In genomic region chr5:150508021-150508640, GRCh38 we compare ENCODE assay signal across 12 cellular contexts. TPM values are rescaled to one million over a fixed set of nuclear protein-coding genes. Genes with fewer than 3 reads are reported as not detected.
DNase-seq lines count a peak whose midpoint lies in the region; ATAC-seq, FAIRE-seq and TF ChIP-seq lines count a peak whose summit lies in the region.
"Had no signal": no experiment of that assay in that cellular context is flagged by ENCODE, and none has a peak within 500 bp of the region (broad histone marks: within the 10 kb centered on the region; RNA-seq: fewer than 3 reads in every experiment).

Gene NDST1, plus strand, starts transcription at chr5:150508131. Its CDS starts 13,124 bp downstream, at chr5:150521255.

- H3K27ac ChIP-seq in A673 (ENCODE audit: low read depth, low read length, poor library complexity, severe bottlenecking) = no peak within 1 kb of the TSS
- peak within 1 kb of the TSS; percentile 86 to 91 for H3K27ac ChIP-seq in ascending aorta
- peak within 1 kb of the TSS; percentile 35 to 44 for H3K27ac ChIP-seq in ovary

- TF ChIP-seq POLR2A in ovary (IDR thresholded peaks at IDR 0.05) (no peak), GM12891 (IDR thresholded peaks at IDR 0.05; ENCODE audit: low read depth, low read length) (no peak)

- H3K27me3 ChIP-seq in A673 (replicated peaks; ENCODE audit: insufficient read depth, low read depth, low read length, poor library complexity) (no peaks in the 10 kb centered on the region), ascending aorta (no peaks in the 10 kb centered on the region), ovary (no peaks in the 10 kb centered on the region)

- no peaks in the 10 kb centered on the region for H3K27me3 Mint-ChIP-seq in stimulated activated memory B cell treated with anti-CD40 and anti-IgM and Interleukin-4, amounts not matched to agents 10 μg/mL and 1 μg/mL and 100 μg/mL, for 72 hours

- CTCF ChIA-PET in A673 (lab: Charles Lee) = interaction anchor here (0.6 kb wide), 1 partner anchor 21 kb away, joined by 5 read pairs; no protein-coding TSS in a partner anchor

- H3K4me3 Mint-ChIP-seq in stimulated activated memory B cell treated with anti-CD40 and anti-IgM and Interleukin-4, amounts not matched to agents 10 μg/mL and 1 μg/mL and 100 μg/mL, for 72 hours = no peak within 1 kb of the TSS
- H3K4me3 Mint-ChIP-seq: activated naive CD8-positive, alpha-beta T cell treated with anti-CD3 and anti-CD28 coated beads, Interleukin-2, amount 10 ng/mL, durations not matched to agents 7 days and 5 days had no signal

- WGBS in ovary, 3 donors = 77 to 80% (median 79%) methylated on average over 11 of the region's 11 CpGs

- no peak for TF ChIP-seq CTCF in A673 (conservative IDR thresholded peaks at IDR 0.05; ENCODE audit: low read depth, low read length)
- TF ChIP-seq CTCF in ascending aorta (IDR thresholded peaks at IDR 0.05) = no peak
- TF ChIP-seq CTCF in ovary (IDR thresholded peaks at IDR 0.05) = no peak

- no peak within 1 kb of the TSS for H3K27ac Mint-ChIP-seq in stimulated activated memory B cell treated with anti-CD40 and anti-IgM and Interleukin-4, amounts not matched to agents 10 μg/mL and 1 μg/mL and 100 μg/mL, for 72 hours
- H3K27ac Mint-ChIP-seq: activated naive CD8-positive, alpha-beta T cell treated with anti-CD3 and anti-CD28 coated beads, Interleukin-2, amount 10 ng/mL, durations not matched to agents 7 days and 5 days had no signal

- H3K4me3 ChIP-seq in A673 (ENCODE audit: low read depth, low read length, poor library complexity, severe bottlenecking) = no peak within 1 kb of the TSS
- H3K4me3 ChIP-seq in ascending aorta = peak within 1 kb of the TSS in 1 of 2 donors; percentile 12
- H3K4me3 ChIP-seq in ovary = no peak within 1 kb of the TSS

- ATAC-seq in left cardiac atrium (peak in 1 of 2 donors; percentile 6), HG02981 (IDR thresholded peaks at IDR 0.05; ENCODE audit: unreplicated experiment) (no peak)
- ATAC-seq in stimulated activated memory B cell treated with anti-CD40 and anti-IgM and Interleukin-4, amounts not matched to agents 10 μg/mL and 1 μg/mL and 100 μg/mL, for 72 hours = no peak

- no peaks in the 10 kb centered on the region for H3K9me3 ChIP-seq in A673 (ENCODE audit: low read depth, low read length, poor library complexity, severe bottlenecking)
- H3K9me3 ChIP-seq in ascending aorta = no peaks in the 10 kb centered on the region
- H3K9me3 ChIP-seq in ovary = no peaks in the 10 kb centered on the region

- H3K9me3 Mint-ChIP-seq in stimulated activated memory B cell treated with anti-CD40 and anti-IgM and Interleukin-4, amounts not matched to agents 10 μg/mL and 1 μg/mL and 100 μg/mL, for 72 hours = no peaks in the 10 kb centered on the region
- H3K9me3 Mint-ChIP-seq: activated naive CD8-positive, alpha-beta T cell treated with anti-CD3 and anti-CD28 coated beads, Interleukin-2, amount 10 ng/mL, durations not matched to agents 7 days and 5 days had no signal

- peaks cover 15% of the 10 kb centered on the region for H3K4me1 Mint-ChIP-seq in stimulated activated memory B cell treated with anti-CD40 and anti-IgM and Interleukin-4, amounts not matched to agents 10 μg/mL and 1 μg/mL and 100 μg/mL, for 72 hours
- H3K4me1 Mint-ChIP-seq: activated naive CD8-positive, alpha-beta T cell treated with anti-CD3 and anti-CD28 coated beads, Interleukin-2, amount 10 ng/mL, durations not matched to agents 7 days and 5 days had no signal

- H3K36me3 ChIP-seq in A673 (ENCODE audit: insufficient read depth, low read length, poor library complexity, severe bottlenecking) = no peaks in the 10 kb centered on the region
- H3K36me3 ChIP-seq in ascending aorta = no peaks in the 10 kb centered on the region
- H3K36me3 ChIP-seq in ovary = no peaks in the 10 kb centered on the region

- no TSS peak for BruUV-seq in A673 (replicated peaks; lab: Mats Ljungman, UMichigan)

- intact Hi-C loops in A673 (cut with micrococcal nuclease; ENCODE audit: unreplicated experiment) (no loop called here), ascending aorta (cut with DNase I) (no loop called here), left cardiac atrium (cut with DNase I) (no loop called here), ovary (cut with DNase I) (no loop called here)

- no peak for TF ChIP-seq EP300 in ovary (IDR thresholded peaks at IDR 0.05)

- no peak for FAIRE-seq in GM12891 (lab: Jason Lieb, UNC)
- FAIRE-seq: islet of Langerhans had no signal

- POLR2A ChIA-PET in A673 (lab: Charles Lee; ENCODE audit: low non-redundant PET) = no interaction called here

- H3K4me1 ChIP-seq in A673 (ENCODE audit: insufficient read depth, low read length, poor library complexity, severe bottlenecking) = peaks cover 26% of the 10 kb centered on the region
- H3K4me1 ChIP-seq in ascending aorta = peaks cover 18 to 94% of the 10 kb centered on the region in 2 donors
- peaks cover 56% of the 10 kb centered on the region for H3K4me1 ChIP-seq in ovary (ENCODE audit: insufficient read depth)

- H3K36me3 Mint-ChIP-seq in stimulated activated memory B cell treated with anti-CD40 and anti-IgM and Interleukin-4, amounts not matched to agents 10 μg/mL and 1 μg/mL and 100 μg/mL, for 72 hours = no peaks in the 10 kb centered on the region
- H3K36me3 Mint-ChIP-seq: activated naive CD8-positive, alpha-beta T cell treated with anti-CD3 and anti-CD28 coated beads, Interleukin-2, amount 10 ng/mL, durations not matched to agents 7 days and 5 days had no signal

- DNase-seq in A673 (ENCODE audit: low spot score) = no peak
- DNase-seq in ascending aorta (ENCODE audit: low spot score in 2 of 2) = no peak
- DNase-seq in left cardiac atrium = no peak
- no peak for DNase-seq in ovary
- DNase-seq in COLO829 (ENCODE audit: low spot score) = no peak
- no peak for DNase-seq in GM12891 (ENCODE audit: insufficient read length, low spot score)
- DNase-seq: activated naive CD8-positive, alpha-beta T cell treated with anti-CD3 and anti-CD28 coated beads, Interleukin-2, amount 10 ng/mL, durations not matched to agents 7 days and 5 days; NCI-H1092; T1000 had no signal

TF ChIP-seq in GM12891, 5 proteins besides CTCF, POLR2A, EP300 and RAD21:
- no peak for TF ChIP-seq PAX5 (IDR thresholded peaks at IDR 0.05; ENCODE audit: insufficient read depth, low read length, severe bottlenecking)
- TF ChIP-seq POU2F2 (IDR thresholded peaks at IDR 0.05; ENCODE audit: low read depth, low read length) = no peak
- TF ChIP-seq TAF1 (IDR thresholded peaks at IDR 0.05; ENCODE audit: low read depth, low read length) = no peak
- no peak for TF ChIP-seq SPI1 (IDR thresholded peaks at IDR 0.05; ENCODE audit: low read depth, low read length)
- no peak for TF ChIP-seq POLR2AphosphoS5 (IDR thresholded peaks at IDR 0.05; ENCODE audit: low read depth, low read length)
TF ChIP-seq in GM12891: peak in this region for 0.

RNA-seq across cellular contexts. Expression of gene NDST1, which starts in this region (rescaled TPM):
- 44.0 and 46.7 TPM in 2 replicates for total RNA-seq in A673 (2021)
- 71.5 TPM for total RNA-seq in ascending aorta
- 10 to 100 TPM; 59.3 to 71.2 TPM for total RNA-seq in left cardiac atrium
- 100 to 1,000 TPM in 3 of 7 donors, 10 to 100 TPM in 4; 31.0 to 139 (median 92.8) TPM for total RNA-seq in ovary
- polyA plus RNA-seq in ovary = 10 to 100 TPM; 31.8 to 44.1 TPM
- 11.7 TPM for polyA plus RNA-seq in GM12891 (2012; ENCODE audit: low read depth, missing spikeins)
